In the genomic region with DNA sequence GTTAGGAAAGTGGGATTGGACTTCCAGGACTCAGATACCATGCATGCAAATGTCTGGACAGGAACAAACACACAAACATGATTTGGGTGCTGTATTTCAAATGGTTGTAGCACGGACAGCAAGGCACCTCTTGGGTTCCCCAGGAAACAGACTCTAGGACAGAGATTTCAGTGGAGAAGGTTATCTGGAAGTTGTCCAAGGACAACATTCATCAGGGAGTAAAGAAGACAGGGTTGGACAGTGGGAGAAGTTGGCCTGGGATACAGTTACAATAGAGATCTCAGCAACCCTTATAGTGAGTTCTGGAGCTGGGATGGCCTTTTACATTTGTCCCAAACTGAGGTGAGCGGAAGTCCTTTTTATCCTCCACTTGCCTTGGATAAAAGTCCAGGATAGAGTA, we compare ENCODE assay signal across 1 cellular context.
TF ChIP-seq lines count a peak whose summit lies in the region.

No MANE protein-coding gene starts in this region.

TF ChIP-seq in GM23338, 12 proteins besides CTCF, POLR2A, EP300 and RAD21 (continued from another document):
- no peak for TF ChIP-seq EZH2phosphoT487 (IDR thresholded peaks at IDR 0.05; ENCODE audit: unreplicated experiment)
